In the genomic region with DNA sequence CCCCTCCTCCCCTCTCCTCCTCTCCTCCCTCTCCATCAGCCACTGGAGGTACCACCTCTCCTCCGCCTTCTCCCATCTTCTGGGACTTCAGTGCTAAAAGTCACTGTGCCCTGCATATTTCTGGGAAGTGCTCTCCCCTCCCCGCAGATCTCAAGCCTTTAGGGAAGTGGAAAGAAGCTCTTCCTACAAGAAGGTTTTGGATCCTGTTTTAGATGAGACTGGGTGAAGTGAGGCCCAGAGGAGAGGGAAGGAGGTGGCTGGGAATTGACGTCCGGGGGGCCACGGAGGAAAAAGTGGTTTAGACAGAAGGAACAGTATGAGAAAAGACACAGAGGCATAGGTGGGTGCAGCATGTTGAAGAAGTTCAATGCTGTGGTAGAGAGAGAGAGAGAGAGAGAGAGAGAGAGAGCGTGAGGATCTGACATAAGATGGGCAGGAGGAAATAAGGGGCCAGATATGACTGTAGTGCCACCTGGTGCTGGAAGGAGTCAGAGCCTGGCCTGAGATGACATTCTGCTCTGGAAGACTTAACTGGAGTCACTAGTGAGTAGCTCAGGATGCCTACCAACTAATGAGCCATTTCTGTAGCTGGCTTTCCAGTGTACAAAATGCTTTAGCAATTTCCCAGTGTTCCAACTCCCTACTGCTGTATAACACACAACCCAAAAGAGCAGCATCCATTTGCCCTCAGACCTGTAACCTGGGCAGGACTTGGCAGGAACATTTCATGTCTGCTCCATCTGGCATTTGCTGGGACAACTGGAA, we compare ENCODE assay signal across 8 cellular contexts. TPM values are rescaled to one million over a fixed set of nuclear protein-coding genes. Genes with fewer than 3 reads are reported as not detected.
DNase-seq lines count a peak whose midpoint lies in the region; ATAC-seq, FAIRE-seq and TF ChIP-seq lines count a peak whose summit lies in the region.

No MANE protein-coding gene starts in this region.

- no peak overlapping the region for H2AFZ ChIP-seq in keratinocyte (ENCODE audit: control insufficient read depth, low read length)

- H3K4me2 ChIP-seq in keratinocyte (ENCODE audit: control insufficient read depth, extremely low read depth, insufficient read depth, low read depth, low read length), result no peak overlapping the region

- H3K4me1 ChIP-seq in RWPE2 (ENCODE audit: insufficient read depth, poor library complexity, severe bottlenecking), result peaks cover 20% of the 10 kb centered on the region
- no peaks in the 10 kb centered on the region for H3K4me1 ChIP-seq in breast epithelium
- peaks cover 27% of the 10 kb centered on the region for H3K4me1 ChIP-seq in keratinocyte (ENCODE audit: control insufficient read depth, extremely low read depth, insufficient read depth, low read length)

- no peaks in the 10 kb centered on the region for H3K79me2 ChIP-seq in keratinocyte (ENCODE audit: control insufficient read depth, insufficient read depth, low read length)

- H3K27ac ChIP-seq in RWPE2 (ENCODE audit: poor library complexity, severe bottlenecking) (no peak overlapping the region), breast epithelium (peak overlapping the region; percentile 12 to 35), keratinocyte (ENCODE audit: control insufficient read depth, insufficient read depth, low read length) (no peak overlapping the region)

- intact Hi-C loops in breast epithelium (cut with DNase I; ENCODE audit: low total_unique reads), result no loop called here

- TF ChIP-seq POLR2A in breast epithelium (IDR thresholded peaks at IDR 0.05), result no peak

- peak; percentile 85 for ATAC-seq in RWPE2 (ENCODE audit: low read depth)
- ATAC-seq in GM21619 (IDR thresholded peaks at IDR 0.05; ENCODE audit: unreplicated experiment), result no peak

- H3K27me3 ChIP-seq in RWPE2 (ENCODE audit: insufficient read depth, poor library complexity, severe bottlenecking), result no peaks in the 10 kb centered on the region
- no peaks in the 10 kb centered on the region for H3K27me3 ChIP-seq in breast epithelium
- H3K27me3 ChIP-seq in keratinocyte (ENCODE audit: control insufficient read depth, extremely low read depth, insufficient read depth, low read length), result no peaks in the 10 kb centered on the region

- H3K4me3 ChIP-seq in GM12865 (ENCODE audit: low read depth, low read length) (no peak overlapping the region), RWPE2 (ENCODE audit: severe bottlenecking) (no peak overlapping the region), breast epithelium (no peak overlapping the region), keratinocyte (ENCODE audit: control insufficient read depth in 2 of 3, extremely low read depth in 1 of 3, insufficient read depth in 2 of 3, low read depth in 1 of 3, low read length in 3 of 3) (no peak overlapping the region)

- H3K9me3 ChIP-seq in RWPE2 (ENCODE audit: severe bottlenecking) (no peaks in the 10 kb centered on the region), breast epithelium (no peaks in the 10 kb centered on the region), keratinocyte (ENCODE audit: control insufficient read depth, low read depth, low read length) (no peaks in the 10 kb centered on the region)

- H3K36me3 ChIP-seq in RWPE2 (ENCODE audit: low read depth) (no peaks in the 10 kb centered on the region; the same call in 1 of the 2 replicates), breast epithelium (no peaks in the 10 kb centered on the region), keratinocyte (ENCODE audit: control insufficient read depth in 2 of 2, extremely low read depth in 1 of 2, insufficient read depth in 2 of 2, low read length in 2 of 2) (no peaks in the 10 kb centered on the region)

- no peak overlapping the region for H3K9ac ChIP-seq in keratinocyte (ENCODE audit: control insufficient read depth, extremely low read depth, insufficient read depth, low read length)

- H4K20me1 ChIP-seq in keratinocyte (ENCODE audit: control insufficient read depth, extremely low read depth, insufficient read depth, low read length), result no peaks in the 10 kb centered on the region

- DNase-seq in AG09319 (ENCODE audit: extremely low read depth, low read depth), result peak; percentile 78
- peak; percentile 85 for DNase-seq in GM12865 (ENCODE audit: low read depth)
- DNase-seq in Kasumi-1 (lab: John Stamatoyannopoulos, UW), result peak; percentile 79 to 85
- no peak for DNase-seq in RWPE2 (ENCODE audit: low spot score)
- no peak for DNase-seq in breast epithelium (ENCODE audit: low spot score in 2 of 2)
- no peak for DNase-seq in keratinocyte (ENCODE audit: low read depth, low spot score)
- DNase-seq in stimulated activated CD8-positive, alpha-beta memory T cell treated with anti-CD3 and anti-CD28 coated beads, Interleukin-12 subunit alpha, Interleukin-12 subunit beta, amount 100 ng/mL, for 1 hour (ENCODE audit: low read depth), result peak; percentile 15

- peaks cover 2% of the 10 kb centered on the region for H3K9me1 ChIP-seq in keratinocyte (ENCODE audit: control insufficient read depth, extremely low read depth, insufficient read depth, low read length)

- FAIRE-seq in keratinocyte (lab: Jason Lieb, UNC), result peak; percentile 97

- TF ChIP-seq CTCF in AG09319 (IDR thresholded peaks at IDR 0.05; ENCODE audit: low read depth, low read length) (peak; percentile 82), GM12865 (IDR thresholded peaks at IDR 0.05; ENCODE audit: insufficient read depth, low read depth, low read length, missing control alignments) (peak; percentile 70), RWPE2 (IDR thresholded peaks at IDR 0.05; ENCODE audit: poor library complexity, severe bottlenecking) (peak; percentile 87), breast epithelium (IDR thresholded peaks at IDR 0.05) (peak; percentile 32 to 59 (median 47)), keratinocyte (optimal IDR thresholded peaks at IDR 0.05 in 1 of 3, IDR thresholded peaks at IDR 0.05 in 1 of 3, conservative IDR thresholded peaks at IDR 0.05 in 1 of 3; ENCODE audit: extremely low read depth in 1 of 3, insufficient read depth in 2 of 3, low read length in 3 of 3) (peak; percentile 86 to 96 (median 93))

- dilution Hi-C loops in keratinocyte (cut with MboI; ENCODE audit: extremely low pct_ligation_motif_present, low sequenced_read_pairs), result no loop called here

RNA-seq across cellular contexts. Expression of a gene that starts 16.7 kb away (rescaled TPM):
- 1 to 10 TPM; 4.2 to 7.9 (median 7.5) TPM for total RNA-seq in breast epithelium
- polyA plus RNA-seq in keratinocyte, result 2.1 to 3.1 TPM (median 2.7 TPM) in 3 replicates
- 0.84 TPM for polyA plus RNA-seq in keratinocyte (2011; ENCODE audit: low read depth)
- polyA plus RNA-seq in keratinocyte (2011; cell fraction: cytosol; rRNA removed), result 1.0 and 1.7 TPM in 2 replicates
- 6.2 and 6.3 TPM in 2 replicates for polyA plus RNA-seq in keratinocyte (2011; cell fraction: nucleus; rRNA removed)
- 1.5 and 1.9 TPM in 2 replicates for polyA plus RNA-seq in keratinocyte (2012; ENCODE audit: low replicate concordance)
- 3.9 to 7.6 TPM (median 6.4 TPM) in 3 replicates for polyA minus RNA-seq in keratinocyte
- 6.1 TPM for polyA minus RNA-seq in keratinocyte (2011; cell fraction: cytosol; rRNA and poly(A)+ RNA removed)
- polyA minus RNA-seq in keratinocyte (2011; cell fraction: nucleus; rRNA and poly(A)+ RNA removed), result 8.7 and 14.6 TPM in 2 replicates

RNA-seq across cellular contexts. Expression of a gene that starts 24.8 kb away (rescaled TPM):
- total RNA-seq in breast epithelium, result 100 to 1,000 TPM; 103 to 214 (median 134) TPM
- polyA plus RNA-seq in keratinocyte, result 34.7 to 101 TPM (median 51.7 TPM) in 3 replicates
- 9.3 TPM for polyA plus RNA-seq in keratinocyte (2011; ENCODE audit: low read depth)
- 52.3 and 70.5 TPM in 2 replicates for polyA plus RNA-seq in keratinocyte (2011; cell fraction: cytosol; rRNA removed)
- polyA plus RNA-seq in keratinocyte (2011; cell fraction: nucleus; rRNA removed), result 68.4 and 96.8 TPM in 2 replicates
- 27.0 and 85.4 TPM in 2 replicates for polyA plus RNA-seq in keratinocyte (2012; ENCODE audit: low replicate concordance)
- polyA minus RNA-seq in keratinocyte, result 30.3 to 158 TPM (median 46.7 TPM) in 3 replicates
- polyA minus RNA-seq in keratinocyte (2011; cell fraction: cytosol; rRNA and poly(A)+ RNA removed), result 40.1 TPM
- polyA minus RNA-seq in keratinocyte (2011; cell fraction: nucleus; rRNA and poly(A)+ RNA removed), result 26.6 and 30.7 TPM in 2 replicates

Comparison
In these comparisons a context has a peak if more than half of its experiments do, and no peak if none do; other contexts are left out.
1. DNase-seq: peak in AG09319 (single experiment), GM12865 (single experiment), Kasumi-1 (2 of 2) and stimulated activated CD8-positive, alpha-beta memory T cell treated with anti-CD3 and anti-CD28 coated beads, Interleukin-12 subunit alpha, Interleukin-12 subunit beta, amount 100 ng/mL, for 1 hour (single experiment); none in RWPE2 (single experiment), breast epithelium (0 of 2) and keratinocyte (single experiment).
2. H3K27ac ChIP-seq: peak in breast epithelium (2 of 2); none in RWPE2 (single experiment) and keratinocyte (single experiment).
3. Peak in every context shown above with its lines, with median percentiles within 50 percentile points of each other: CTCF ChIP-seq.